ENCODE assay signal across 8 cellular contexts in genomic region chr2:54672587-54673456, GRCh38. TPM values are rescaled to one million over a fixed set of nuclear protein-coding genes. Genes with fewer than 3 reads are reported as not detected.
DNase-seq lines count a peak whose midpoint lies in the region; TF ChIP-seq lines count a peak whose summit lies in the region.

No MANE protein-coding gene starts in this region.

- in situ Hi-C loops in GM23248 (cut with MboI): no loop called here
- in situ Hi-C loops in brain microvascular endothelial cell (cut with HindIII; ENCODE audit: low pct_ligation_motif_present, low sequenced_read_pairs): no loop called here

- H2AFZ ChIP-seq in GM23248 (peak overlapping the region; percentile 73), OCI-LY3 (ENCODE audit: low read depth, low read length) (no peak overlapping the region; the same call in 1 of the 2 replicates)

- H3K9ac ChIP-seq in GM23248 (0 out of 2 replicates have a peak overlapping the region, but pooled peaks have one; percentile 51), OCI-LY3 (ENCODE audit: low read length) (no peak overlapping the region), stomach smooth muscle (ENCODE audit: low read length in 2 of 2) (peak overlapping the region in 1 of 2 donors; percentile 36)

- no peaks in the 10 kb centered on the region for H3K9me2 ChIP-seq in GM23248 (ENCODE audit: insufficient read depth)

- H3K27ac ChIP-seq in GM23248 (peak overlapping the region; percentile 38), OCI-LY3 (ENCODE audit: low read length) (no peak overlapping the region), left ventricle myocardium inferior (replicated peaks) (peak overlapping the region; percentile 88), stomach smooth muscle (ENCODE audit: low read length) (peak overlapping the region; percentile 79), brain microvascular endothelial cell (no peak overlapping the region)

- H3K79me2 ChIP-seq in GM23248 (ENCODE audit: insufficient read depth): no peaks in the 10 kb centered on the region
- no peaks in the 10 kb centered on the region for H3K79me2 ChIP-seq in OCI-LY3 (ENCODE audit: low read length)

- H3K9me3 ChIP-seq in GM23248 (ENCODE audit: low read depth) (no peaks in the 10 kb centered on the region), OCI-LY3 (ENCODE audit: insufficient read depth, low read length) (no peaks in the 10 kb centered on the region), left ventricle myocardium inferior (replicated peaks) (no peaks in the 10 kb centered on the region), stomach smooth muscle (ENCODE audit: control insufficient read depth in 2 of 2, low read length in 2 of 2) (no peaks in the 10 kb centered on the region)

- H3K4me2 ChIP-seq in GM23248 (ENCODE audit: unreplicated experiment) (peak overlapping the region; percentile 9), OCI-LY3 (ENCODE audit: low read length) (peak overlapping the region; percentile 89)

- H3K27me3 ChIP-seq in GM23248 (replicated peaks; ENCODE audit: insufficient read depth) (no peaks in the 10 kb centered on the region), OCI-LY3 (ENCODE audit: low read depth, low read length) (peaks cover 31% of the 10 kb centered on the region), left ventricle myocardium inferior (ENCODE audit: low read depth) (no peaks in the 10 kb centered on the region), stomach smooth muscle (ENCODE audit: control insufficient read depth in 1 of 2, insufficient read depth in 2 of 2, low read length in 2 of 2) (no peaks in the 10 kb centered on the region), brain microvascular endothelial cell (replicated peaks) (no peaks in the 10 kb centered on the region)

- peaks cover 50% of the 10 kb centered on the region for H3K4me1 ChIP-seq in GM23248 (ENCODE audit: insufficient read depth)
- peaks cover 22% of the 10 kb centered on the region for H3K4me1 ChIP-seq in OCI-LY3 (ENCODE audit: low read length)
- peaks cover 80% of the 10 kb centered on the region for H3K4me1 ChIP-seq in left ventricle myocardium inferior
- peaks cover 24% of the 10 kb centered on the region for H3K4me1 ChIP-seq in stomach smooth muscle (ENCODE audit: control insufficient read depth, insufficient read depth, low read length)

- H4K20me1 ChIP-seq in GM23248 (ENCODE audit: insufficient read depth) (no peaks in the 10 kb centered on the region), OCI-LY3 (ENCODE audit: insufficient read depth, low read length) (no peaks in the 10 kb centered on the region)

- peak overlapping the region; percentile 27; the same call in 1 of the 2 replicates for H3K4me3 ChIP-seq in GM08714 (ENCODE audit: low read length)
- H3K4me3 ChIP-seq in GM23248: 0 out of 2 replicates have a peak overlapping the region, but pooled peaks have one; percentile 14
- H3K4me3 ChIP-seq in OCI-LY3 (ENCODE audit: low read length): peak overlapping the region; percentile 62
- peak overlapping the region; percentile 45 for H3K4me3 ChIP-seq in left ventricle myocardium inferior
- H3K4me3 ChIP-seq in stomach smooth muscle (ENCODE audit: low read length in 2 of 2): peak overlapping the region in 1 of 2 donors; percentile 40
- H3K4me3 ChIP-seq in brain microvascular endothelial cell (ENCODE audit: low read depth, low read length): no peak overlapping the region

- WGBS in GM23248 (ENCODE audit: low coverage in 1 of 2, low lambda C conversion rate in 2 of 2, missing lambda C conversion rate in 2 of 2), 2 experiments: 53 to 55% methylated on average over 12 of the region's 12 CpGs

- TF ChIP-seq CTCF in OCI-LY3 (IDR thresholded peaks at IDR 0.05; ENCODE audit: low read depth, low read length) (no peak), left ventricle myocardium inferior (IDR thresholded peaks at IDR 0.05; ENCODE audit: borderline replicate concordance) (no peak), brain microvascular endothelial cell (IDR thresholded peaks at IDR 0.05; ENCODE audit: low read depth, low read length, missing control alignments) (no peak)

- intact Hi-C loops in left ventricle myocardium inferior (cut with micrococcal nuclease): no loop called here

- DNase-seq in GM23248: peak; percentile 24
- DNase-seq in left ventricle myocardium inferior: no peak
- DNase-seq in NCI-H69 (lab: John Stamatoyannopoulos, UW): no peak
- DNase-seq in brain microvascular endothelial cell: no peak
- no peak for DNase-seq in DMS153 (lab: John Stamatoyannopoulos, UW)

- H3K36me3 ChIP-seq in GM23248 (ENCODE audit: low read depth) (peaks cover 17% of the 10 kb centered on the region), OCI-LY3 (replicated peaks; ENCODE audit: low read depth, low read length) (peaks cover 6% of the 10 kb centered on the region), left ventricle myocardium inferior (peaks cover 38% of the 10 kb centered on the region), stomach smooth muscle (ENCODE audit: control insufficient read depth in 2 of 2, insufficient read depth in 2 of 2, low read length in 2 of 2) (peaks cover 9 to 13% of the 10 kb centered on the region in 2 donors), brain microvascular endothelial cell (replicated peaks) (peaks cover 27% of the 10 kb centered on the region)

- H3F3A ChIP-seq in GM23248 (ENCODE audit: insufficient read depth): peaks cover 44% of the 10 kb centered on the region

RNA-seq across cellular contexts. Expression of gene EML6, which starts 50.6 kb away (rescaled TPM):
- 0.54 and 0.63 TPM in 2 replicates for total RNA-seq in GM23248 (2014; rRNA removed; shearing (Covaris generic))
- polyA plus RNA-seq in GM23248 (2016; fragmentation: Nextera tagmentation; extraction: Ambion mirVana): 0.49 and 0.76 TPM in 2 replicates
- 0.77 TPM for total RNA-seq in left ventricle myocardium inferior

Comparison
In these comparisons a context has a peak if more than half of its experiments do, and no peak if none do; other contexts are left out.
1. H3K27ac ChIP-seq: peak in GM23248 (single experiment), left ventricle myocardium inferior (single experiment) and stomach smooth muscle (single experiment); none in OCI-LY3 (single experiment) and brain microvascular endothelial cell (single experiment).